Comparison of ENCODE assay signal across 17 cellular contexts in the genomic region with DNA sequence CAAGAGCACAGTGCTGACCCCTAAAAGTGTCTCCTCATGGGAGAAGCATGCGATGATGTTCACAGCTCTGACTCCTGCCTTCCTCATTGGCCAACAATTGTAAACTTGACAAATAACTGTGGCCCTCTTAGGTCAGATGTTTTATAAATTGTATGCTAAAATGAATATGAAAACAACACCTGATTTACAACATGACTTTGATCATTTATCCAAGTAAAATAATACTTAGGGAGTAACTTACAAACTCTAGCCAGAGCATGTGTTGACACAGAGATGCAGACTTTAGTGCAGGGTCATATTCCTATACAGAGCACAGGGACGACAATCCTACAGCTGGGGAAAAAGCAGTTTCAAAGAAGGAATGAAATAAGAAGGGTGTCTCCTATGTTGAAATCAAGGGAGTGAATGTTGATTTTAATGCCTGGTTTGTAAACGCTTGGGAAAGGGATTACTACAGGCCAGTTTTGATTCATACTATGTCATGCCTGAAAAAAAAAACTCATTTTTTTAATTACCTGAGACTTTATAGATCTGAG.
DNase-seq lines count a peak whose midpoint lies in the region; ATAC-seq, FAIRE-seq and TF ChIP-seq lines count a peak whose summit lies in the region.
"Had no signal": no experiment of that assay in that cellular context is flagged by ENCODE, and none has a peak within 500 bp of the region (broad histone marks: within the 10 kb centered on the region; RNA-seq: fewer than 3 reads in every experiment).

No MANE protein-coding gene starts in this region.

- 58% methylated on average over 3 of the region's 3 CpGs for WGBS in smooth muscle cell (ENCODE audit: low lambda C conversion rate)

- H3K4me3 ChIP-seq in AG04450 (ENCODE audit: low read depth, low read length) (no peak overlapping the region), smooth muscle cell (no peak overlapping the region)
- H3K4me3 ChIP-seq: A549, BLaER1 had no signal

- H3K4me1 ChIP-seq in smooth muscle cell (ENCODE audit: low read depth): no peaks in the 10 kb centered on the region
- H3K4me1 ChIP-seq: BLaER1 had no signal

- CTCF ChIA-PET in AG04450 (lab: Charles Lee): interaction anchor here (0.6 kb wide), 1 partner anchor 186 kb away, joined by 3 read pairs; no protein-coding TSS in a partner anchor

- peak overlapping the region; percentile 61 for H2AFZ ChIP-seq in smooth muscle cell (ENCODE audit: low read depth)

- H3K9me3 ChIP-seq in AG04450 (ENCODE audit: control insufficient read depth, insufficient read depth, low read length): no peaks in the 10 kb centered on the region
- no peaks in the 10 kb centered on the region for H3K9me3 ChIP-seq in smooth muscle cell (replicated peaks; ENCODE audit: low read depth)
- H3K9me3 ChIP-seq: A549, BLaER1 had no signal

- in situ Hi-C loops in G401 (cut with HindIII; ENCODE audit: low sequenced_read_pairs): no loop called here

- peaks cover 6% of the 10 kb centered on the region for H3F3A ChIP-seq in smooth muscle cell (ENCODE audit: low read depth)

- POLR2A ChIA-PET in AG04450 (lab: Yijun Ruan, JAX): no interaction called here

- no peak for TF ChIP-seq CTCF in AG04450 (IDR thresholded peaks at IDR 0.05; ENCODE audit: low read depth, low read length)
- TF ChIP-seq CTCF in smooth muscle cell (IDR thresholded peaks at IDR 0.05; ENCODE audit: borderline replicate concordance, insufficient read depth, poor library complexity, severe bottlenecking): no peak

- H3K27ac ChIP-seq in AG04450 (ENCODE audit: low read depth, low read length) (no peak overlapping the region), smooth muscle cell (ENCODE audit: low read depth) (peak overlapping the region; percentile 7)
- H3K27ac ChIP-seq: 22Rv1, A549, BLaER1 had no signal

- H3K4me2 ChIP-seq in smooth muscle cell: no peak overlapping the region
- H3K4me2 ChIP-seq: A549, BLaER1 had no signal

- peak; percentile 4 for DNase-seq in AG04450 (ENCODE audit: low read depth, low spot score)
- peak; percentile 73 for DNase-seq in left kidney (ENCODE audit: low read depth, low spot score)
- no peak for DNase-seq in smooth muscle cell (lab: John Stamatoyannopoulos, UW; ENCODE audit: unreplicated experiment)
- DNase-seq in G401 (ENCODE audit: low spot score): no peak
- DNase-seq in NOMO-1 (lab: John Stamatoyannopoulos, UW; ENCODE audit: unreplicated experiment in 2 of 2): no peak
- DNase-seq: CD4-positive, alpha-beta memory T cell; DMS153; DMS79; GF-D8; GOT3; H7 had no signal

- no peaks in the 10 kb centered on the region for H3K79me2 ChIP-seq in smooth muscle cell (ENCODE audit: low read depth)

- H3K27me3 ChIP-seq in AG04450 (ENCODE audit: control insufficient read depth, insufficient read depth, low read length) (no peaks in the 10 kb centered on the region), smooth muscle cell (ENCODE audit: low read depth) (no peaks in the 10 kb centered on the region)
- H3K27me3 ChIP-seq: BLaER1 had no signal

- ATAC-seq in GM18870 (IDR thresholded peaks at IDR 0.05; ENCODE audit: unreplicated experiment): no peak
- ATAC-seq: A549, HCT116 had no signal

- FAIRE-seq in endometrium (lab: Jason Lieb, UNC): peak; percentile 99
- FAIRE-seq: A549 had no signal

- H3K9ac ChIP-seq in smooth muscle cell (ENCODE audit: low read depth): no peak overlapping the region
- H3K9ac ChIP-seq: BLaER1 had no signal

- H3K36me3 ChIP-seq in smooth muscle cell (ENCODE audit: low read depth): no peaks in the 10 kb centered on the region
- H3K36me3 ChIP-seq: BLaER1 had no signal

- H4K20me1 ChIP-seq in smooth muscle cell (ENCODE audit: low read depth): no peaks in the 10 kb centered on the region
- H4K20me1 ChIP-seq: BLaER1 had no signal

Comparison
In these comparisons a context has a peak if more than half of its experiments do, and no peak if none do; other contexts are left out.
1. DNase-seq: peak in AG04450 (single experiment) and left kidney (single experiment); none in smooth muscle cell (single experiment), G401 (single experiment) and NOMO-1 (0 of 2).